ENCODE assay signal across 8 cellular contexts in the genomic region with DNA sequence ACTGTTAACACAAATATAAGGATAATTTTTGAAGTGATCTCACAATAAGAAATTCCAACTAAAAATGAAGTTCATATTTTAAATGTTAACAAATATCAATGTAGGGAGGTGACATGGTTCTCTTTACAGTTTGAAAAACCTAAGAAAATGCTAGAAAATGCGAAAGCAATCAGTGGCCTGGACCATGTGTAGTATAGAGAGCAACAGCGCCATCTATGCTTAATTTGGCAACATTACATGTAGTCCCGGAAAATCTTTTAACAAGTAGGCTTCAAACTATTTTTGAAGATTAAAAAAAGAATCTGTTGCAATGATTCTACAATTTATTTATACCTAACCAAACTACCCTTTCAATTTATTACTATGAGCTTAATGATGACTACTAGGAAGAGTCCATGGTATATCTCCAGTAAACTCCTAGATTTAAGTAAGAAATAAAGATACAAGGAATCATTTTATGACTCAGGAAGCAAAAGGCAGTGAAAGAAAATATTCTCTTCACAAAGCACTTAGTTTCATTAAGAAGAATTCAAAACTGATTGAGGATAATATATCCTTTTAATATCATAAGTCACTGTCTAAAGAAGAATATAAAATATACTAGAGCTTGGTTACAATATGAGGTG. TPM values are rescaled to one million over a fixed set of nuclear protein-coding genes. Genes with fewer than 3 reads are reported as not detected.
DNase-seq lines count a peak whose midpoint lies in the region; ATAC-seq and TF ChIP-seq lines count a peak whose summit lies in the region.

No MANE protein-coding gene starts in this region.

- H3K9ac ChIP-seq in fibroblast of lung (ENCODE audit: insufficient read depth, low read length), result no peak overlapping the region
- no peak overlapping the region for H3K9ac ChIP-seq in neural progenitor cell

- H3F3A ChIP-seq in neural progenitor cell (ENCODE audit: low read depth), result no peaks in the 10 kb centered on the region

- no peak overlapping the region for H3K27ac ChIP-seq in fibroblast of lung (ENCODE audit: insufficient read depth, low read length)
- H3K27ac ChIP-seq in neural progenitor cell, result no peak overlapping the region

- H4K20me1 ChIP-seq in fibroblast of lung (ENCODE audit: control insufficient read depth, extremely low read depth, insufficient read depth, low read length), result no peaks in the 10 kb centered on the region
- H4K20me1 ChIP-seq in neural progenitor cell (ENCODE audit: low read depth), result no peaks in the 10 kb centered on the region

- no peaks in the 10 kb centered on the region for H3K4me1 ChIP-seq in fibroblast of lung (ENCODE audit: control insufficient read depth, extremely low read depth, insufficient read depth, low read length)
- no peaks in the 10 kb centered on the region for H3K4me1 ChIP-seq in neural progenitor cell

- DNase-seq in NCI-H2081 (lab: John Stamatoyannopoulos, UW), result peak; percentile 46 to 57
- no peak for DNase-seq in NCI-H2081 treated with DMSO at 0.1 percent for 48 hours (lab: John Stamatoyannopoulos, UW)
- peak; percentile 25 for DNase-seq in M059J (ENCODE audit: low read depth)
- DNase-seq in SW480 (ENCODE audit: low spot score), result peak; percentile 36
- peak; percentile 39 to 80 for DNase-seq in fibroblast of lung (ENCODE audit: low read depth in 2 of 2)
- DNase-seq in neural progenitor cell (ENCODE audit: low spot score), result peak; percentile 63

- peaks cover 11% of the 10 kb centered on the region for H3K36me3 ChIP-seq in fibroblast of lung (ENCODE audit: control insufficient read depth, insufficient read depth, low read length)
- H3K36me3 ChIP-seq in neural progenitor cell, result peaks cover 9% of the 10 kb centered on the region

- no peak overlapping the region for H3K27ac Mint-ChIP-seq in neural progenitor cell

- TF ChIP-seq CTCF in fibroblast of lung (conservative IDR thresholded peaks at IDR 0.05 in 1 of 2, IDR thresholded peaks at IDR 0.05 in 1 of 2; ENCODE audit: low read depth in 1 of 2, low read length in 2 of 2) (peak; percentile 73 to 86), neural progenitor cell (IDR thresholded peaks at IDR 0.05) (peak; percentile 93)

- no peaks in the 10 kb centered on the region for H3K79me2 ChIP-seq in fibroblast of lung (ENCODE audit: control insufficient read depth, insufficient read depth, low read length)
- no peaks in the 10 kb centered on the region for H3K79me2 ChIP-seq in neural progenitor cell (ENCODE audit: low read depth)

- peaks cover 2% of the 10 kb centered on the region for H3K9me3 Mint-ChIP-seq in neural progenitor cell

- no peak for ATAC-seq in GM18867 (IDR thresholded peaks at IDR 0.05; ENCODE audit: unreplicated experiment)
- no peak for ATAC-seq in GM21390 (IDR thresholded peaks at IDR 0.05; ENCODE audit: unreplicated experiment)

- H3K4me3 ChIP-seq in fibroblast of lung (replicated peaks in 1 of 4; ENCODE audit: control extremely low read depth in 1 of 4, insufficient read depth in 1 of 4, low read depth in 3 of 4, low read length in 4 of 4) (no peak overlapping the region), neural progenitor cell (no peak overlapping the region)

- no peaks in the 10 kb centered on the region for H3K4me1 Mint-ChIP-seq in neural progenitor cell

- H2AFZ ChIP-seq in fibroblast of lung (ENCODE audit: low read length), result no peak overlapping the region
- no peak overlapping the region for H2AFZ ChIP-seq in neural progenitor cell (replicated peaks)

- H3K36me3 Mint-ChIP-seq in neural progenitor cell, result peaks cover 28% of the 10 kb centered on the region

- H3K4me3 Mint-ChIP-seq in neural progenitor cell, result no peak overlapping the region

- H3K27me3 ChIP-seq in fibroblast of lung (ENCODE audit: control insufficient read depth, insufficient read depth, low read length) (no peaks in the 10 kb centered on the region), neural progenitor cell (no peaks in the 10 kb centered on the region)

- H3K27me3 Mint-ChIP-seq in neural progenitor cell (ENCODE audit: insufficient read depth, low read depth), result peaks cover 2% of the 10 kb centered on the region

- H3K9me3 ChIP-seq in fibroblast of lung (ENCODE audit: control insufficient read depth, insufficient read depth, low read depth, low read length) (no peaks in the 10 kb centered on the region), neural progenitor cell (ENCODE audit: low read depth) (no peaks in the 10 kb centered on the region)

- H3K4me2 ChIP-seq in fibroblast of lung (ENCODE audit: extremely low read depth, insufficient read depth, low read length) (no peak overlapping the region), neural progenitor cell (no peak overlapping the region)

RNA-seq across cellular contexts. Expression of gene NDUFA10, which starts 33.3 kb away (rescaled TPM):
- total RNA-seq in M059J (2014; rRNA removed; shearing (Covaris generic)), result 92.0 and 92.8 TPM in 2 replicates
- total RNA-seq in fibroblast of lung (70.4 and 77.8 TPM in 2 replicates), neural progenitor cell (ENCODE audit: low replicate concordance) (64.1 and 86.4 TPM in 2 replicates)
- 122 and 126 TPM in 2 replicates for polyA plus RNA-seq in fibroblast of lung
- polyA plus RNA-seq in fibroblast of lung (2012), result 117 and 119 TPM in 2 replicates
- 144 and 196 TPM in 2 replicates for polyA minus RNA-seq in fibroblast of lung (ENCODE audit: low replicate concordance)

RNA-seq across cellular contexts. Expression of gene OR6B2, which starts 38.4 kb away (rescaled TPM):
- total RNA-seq in M059J (2014; rRNA removed; shearing (Covaris generic)), result not detected in 2 replicates
- total RNA-seq in fibroblast of lung (not detected in 2 replicates), neural progenitor cell (ENCODE audit: low replicate concordance) (not detected in 2 replicates)
- polyA plus RNA-seq in fibroblast of lung, result not detected in 2 replicates
- polyA plus RNA-seq in fibroblast of lung (2012), result not detected in 2 replicates
- not detected in 2 replicates for polyA minus RNA-seq in fibroblast of lung (ENCODE audit: low replicate concordance)
